Comparison of ENCODE assay signal across 10 cellular contexts in genomic region chr6:44255848-44256247, GRCh38. TPM values are rescaled to one million over a fixed set of nuclear protein-coding genes. Genes with fewer than 3 reads are reported as not detected.
DNase-seq lines count a peak whose midpoint lies in the region; ATAC-seq and TF ChIP-seq lines count a peak whose summit lies in the region.
"Had no signal": no experiment of that assay in that cellular context is flagged by ENCODE, and none has a peak within 500 bp of the region (broad histone marks: within the 10 kb centered on the region; RNA-seq: fewer than 3 reads in every experiment).

No MANE protein-coding gene starts in this region.

- H3K9me1 ChIP-seq in IMR-90 (ENCODE audit: insufficient read depth, low read length) = peaks cover 6% of the 10 kb centered on the region; the same call in 1 of the 2 replicates

- intact Hi-C loops in IMR-90 (cut with micrococcal nuclease) = no loop called here

- H3K27me3 ChIP-seq in IMR-90 (ENCODE audit: control insufficient read depth, insufficient read depth, low read length) (no peaks in the 10 kb centered on the region), mesenchymal stem cell (ENCODE audit: control insufficient read depth in 1 of 2, insufficient read depth in 1 of 2, low read length in 2 of 2) (no peaks in the 10 kb centered on the region)

- H3K36me3 ChIP-seq in IMR-90 (ENCODE audit: control insufficient read depth, insufficient read depth, low read length) (peaks cover 51% of the 10 kb centered on the region), mesenchymal stem cell (ENCODE audit: control insufficient read depth in 1 of 2, insufficient read depth in 2 of 2, low read depth in 1 of 2, low read length in 2 of 2) (peaks cover 56 to 71% of the 10 kb centered on the region in 2 experiments)

- H2BK5ac ChIP-seq in IMR-90 (ENCODE audit: low read depth, low read length, poor library complexity, severe bottlenecking) (no peak overlapping the region), mesenchymal stem cell (ENCODE audit: low read depth, low read length, poor library complexity, severe bottlenecking) (no peak overlapping the region)

- no peak overlapping the region for H3K4ac ChIP-seq in IMR-90 (ENCODE audit: low read depth, low read length)
- no peak overlapping the region for H3K4ac ChIP-seq in mesenchymal stem cell (ENCODE audit: low read depth in 1 of 2, low read length in 2 of 2)

- H2AK9ac ChIP-seq in IMR-90 (replicated peaks; ENCODE audit: low read depth, low read length, poor library complexity) = peak overlapping the region; percentile 98

- no TSS peak for BruUV-seq in IMR-90 (replicated peaks; lab: Mats Ljungman, UMichigan)

- POLR2A ChIA-PET in AG04449 (lab: Yijun Ruan, JAX) (interaction anchor here (3.4 kb wide), 1 partner anchor 9 kb away, joined by 109 read pairs; the partner anchor contains the start of gene HSP90AB1), IMR-90 (lab: Charles Lee; ENCODE audit: unreplicated experiment) (interaction anchor here (2.0 kb wide), 1 partner anchor 9 kb away, joined by 27 read pairs; the partner anchor contains the start of gene HSP90AB1)

- TF ChIP-seq CTCF in AG04449 (IDR thresholded peaks at IDR 0.05; ENCODE audit: insufficient read depth, low read length, missing control alignments) (no peak), IMR-90 (conservative IDR thresholded peaks at IDR 0.05; ENCODE audit: low read depth, low read length) (no peak), astrocyte of the cerebellum (IDR thresholded peaks at IDR 0.05; ENCODE audit: low read depth, low read length, missing control alignments) (no peak)

- H3K56ac ChIP-seq in IMR-90 (ENCODE audit: extremely low read depth, insufficient read depth, low read length) = no peak overlapping the region

- H4K20me1 ChIP-seq in IMR-90 (ENCODE audit: insufficient read depth, low read length) = peaks cover 58% of the 10 kb centered on the region

- H3K27ac ChIP-seq in IMR-90 (ENCODE audit: insufficient read depth, low read length) (peak overlapping the region; percentile 94; the same call in 1 of the 2 replicates), mesenchymal stem cell (ENCODE audit: low read length, poor library complexity, severe bottlenecking) (peak overlapping the region; percentile 19)

- H3K79me1 ChIP-seq in IMR-90 (ENCODE audit: low read depth in 1 of 2, low read length in 2 of 2) (peaks cover 14 to 61% of the 10 kb centered on the region in 2 experiments), mesenchymal stem cell (replicated peaks; ENCODE audit: low read length, poor library complexity, severe bottlenecking) (peaks cover 12% of the 10 kb centered on the region)

- H3K23ac ChIP-seq in IMR-90 (ENCODE audit: low read depth, low read length) (peak overlapping the region; percentile 24; the same call in 1 of the 2 replicates), mesenchymal stem cell (ENCODE audit: low read length in 2 of 2) (no peak overlapping the region)

- TF ChIP-seq POLR2A in IMR-90 (IDR thresholded peaks at IDR 0.05; ENCODE audit: low read depth, low read length) = no peak

- CTCF ChIA-PET in AG04449 (lab: Yijun Ruan, JAX) (interaction anchor here (0.8 to 7.4 kb wide), 12 partner anchors 9 to 158 kb away, joined by 3 to 73 read pairs (median 7); partner anchors contain the start of genes CAPN11, HSP90AB1 and TMEM151B), IMR-90 (lab: Yijun Ruan, JAX) (interaction anchor here (0.9 to 1.6 kb wide), 4 partner anchors 10 to 83 kb away, joined by 3 to 6 read pairs (median 4); no protein-coding TSS in a partner anchor)

- ATAC-seq in IMR-90 (ENCODE audit: low read depth) = no peak
- ATAC-seq: Right ventricle myocardium inferior had no signal

- H3K4me2 ChIP-seq in IMR-90 (ENCODE audit: low read depth, low read length) (peak overlapping the region; percentile 99), mesenchymal stem cell (ENCODE audit: low read length, poor library complexity, severe bottlenecking) (peak overlapping the region; percentile 56)

- H2BK15ac ChIP-seq in IMR-90 (ENCODE audit: low read depth, low read length) (no peak overlapping the region), mesenchymal stem cell (ENCODE audit: low read depth, poor library complexity, severe bottlenecking) (no peak overlapping the region)

- in situ Hi-C loops in IMR-90 (cut with MboI; ENCODE audit: low sequenced_read_pairs) = no loop called here
- in situ Hi-C loops in astrocyte of the cerebellum (cut with HindIII; ENCODE audit: low sequenced_read_pairs) = loop anchor here (5.0 kb wide), 1 partner anchor 51 kb away; no protein-coding TSS in a partner anchor

- H4K5ac ChIP-seq in IMR-90 (ENCODE audit: low read depth, low read length) = no peak overlapping the region

- H3K4me1 ChIP-seq in IMR-90 (ENCODE audit: control insufficient read depth, insufficient read depth, low read length) (peaks cover 8% of the 10 kb centered on the region), mesenchymal stem cell (ENCODE audit: control insufficient read depth, insufficient read depth, low read depth, low read length) (peaks cover 19% of the 10 kb centered on the region)

- H2AK5ac ChIP-seq in IMR-90 (ENCODE audit: low read depth, low read length) = no peak overlapping the region
- H2AK5ac ChIP-seq in mesenchymal stem cell (ENCODE audit: low read length, severe bottlenecking) = no peak overlapping the region

- H2AFZ ChIP-seq in IMR-90 (replicated peaks; ENCODE audit: low read length, poor library complexity) (no peak overlapping the region), mesenchymal stem cell (ENCODE audit: low read depth, low read length) (no peak overlapping the region)

- WGBS in IMR-90 (ENCODE audit: extremely low coverage in 2 of 2, insufficient read length in 1 of 2), 2 experiments = no CpG with 5 or more reads among the region's 2 CpGs
- 75% methylated on average over 1 of the region's 2 CpGs for WGBS in mesenchymal stem cell

- H4K8ac ChIP-seq in IMR-90 (ENCODE audit: low read depth in 2 of 2, low read length in 2 of 2) (no peak overlapping the region), mesenchymal stem cell (ENCODE audit: low read length) (no peak overlapping the region)

- H3K18ac ChIP-seq in IMR-90 (ENCODE audit: low read depth, low read length) (no peak overlapping the region), mesenchymal stem cell (ENCODE audit: low read depth in 1 of 2, low read length in 2 of 2) (no peak overlapping the region)

- H3K9ac ChIP-seq in IMR-90 (ENCODE audit: low read depth, low read length) (peak overlapping the region; percentile 73), mesenchymal stem cell (ENCODE audit: low read length) (peak overlapping the region; percentile 95)

- dilution Hi-C loops in IMR-90 (cut with HindIII; ENCODE audit: low sequenced_read_pairs, unreplicated experiment) = no loop called here

- H4K91ac ChIP-seq in IMR-90 (ENCODE audit: insufficient read depth, low read depth, low read length) (no peak overlapping the region), mesenchymal stem cell (ENCODE audit: low read length) (no peak overlapping the region)

- no peak for TF ChIP-seq RAD21 in IMR-90 (IDR thresholded peaks at IDR 0.05; ENCODE audit: low read length)

- DNase-seq in AG04449 (ENCODE audit: low read depth, low spot score) (no peak), IMR-90 (no peak), astrocyte of the cerebellum (ENCODE audit: low read depth) (no peak), mesenchymal stem cell (no peak), CD1c-positive myeloid dendritic cell (ENCODE audit: extremely low spot score) (no peak), A172 (ENCODE audit: low spot score) (no peak), T1000 (lab: John Stamatoyannopoulos, UW) (no peak), RPMI8226 (no peak)

- no peak overlapping the region for H2BK12ac ChIP-seq in mesenchymal stem cell (ENCODE audit: low read length in 2 of 2)

- H2BK120ac ChIP-seq in IMR-90 (ENCODE audit: low read depth, low read length) (no peak overlapping the region), mesenchymal stem cell (ENCODE audit: low read depth, low read length) (no peak overlapping the region)

- H3K14ac ChIP-seq in IMR-90 (replicated peaks; ENCODE audit: low read depth, low read length) = no peak overlapping the region
- no peak overlapping the region for H3K14ac ChIP-seq in mesenchymal stem cell (ENCODE audit: low read length in 2 of 2)

- H3K4me3 ChIP-seq in AG04449 (ENCODE audit: low read depth, low read length) (peak overlapping the region; percentile 88), IMR-90 (ENCODE audit: insufficient read depth, low read depth, low read length) (peak overlapping the region; percentile 94), astrocyte of the cerebellum (ENCODE audit: low read depth, low read length) (peak overlapping the region; percentile 94), mesenchymal stem cell (ENCODE audit: insufficient read depth in 1 of 2, low read depth in 1 of 2, low read length in 2 of 2) (peak overlapping the region in 1 of 2 experiments; percentile 81)

- H3K9me3 ChIP-seq in IMR-90 (ENCODE audit: control insufficient read depth, insufficient read depth, low read length) (no peaks in the 10 kb centered on the region), mesenchymal stem cell (ENCODE audit: control insufficient read depth, low read length) (no peaks in the 10 kb centered on the region)

- H2BK20ac ChIP-seq in IMR-90 (ENCODE audit: low read depth, low read length) = no peak overlapping the region

RNA-seq across cellular contexts. Expression of gene SLC35B2, which starts 1.5 kb away (rescaled TPM):
- 41.7 and 51.4 TPM in 2 replicates for total RNA-seq in IMR-90 (2012; rRNA removed)
- polyA plus RNA-seq in IMR-90 (2012; rRNA removed) = 89.9 and 94.8 TPM in 2 replicates
- 91.0 and 123 TPM in 2 replicates for polyA plus RNA-seq in IMR-90 (2012; cell fraction: cytosol; rRNA removed)
- polyA plus RNA-seq in IMR-90 (2012; cell fraction: nucleus; rRNA removed; ENCODE audit: low replicate concordance) = 64.5 and 76.3 TPM in 2 replicates
- polyA plus RNA-seq in mesenchymal stem cell (2013, experiment 1 of 2) = 80.8 TPM
- 81.8 TPM for polyA plus RNA-seq in mesenchymal stem cell (2013, experiment 2 of 2)
- total RNA-seq in A172 (2014; rRNA removed; shearing (Covaris generic)) = 112 and 137 TPM in 2 replicates

RNA-seq across cellular contexts. Expression of gene HSP90AB1, which starts 8.9 kb away (rescaled TPM):
- 1,307 and 1,440 TPM in 2 replicates for total RNA-seq in IMR-90 (2012; rRNA removed)
- 771 and 887 TPM in 2 replicates for polyA plus RNA-seq in IMR-90 (2012; rRNA removed)
- 246 and 656 TPM in 2 replicates for polyA plus RNA-seq in IMR-90 (2012; cell fraction: cytosol; rRNA removed)
- polyA plus RNA-seq in IMR-90 (2012; cell fraction: nucleus; rRNA removed; ENCODE audit: low replicate concordance) = 158 and 414 TPM in 2 replicates
- 545 TPM for polyA plus RNA-seq in mesenchymal stem cell (2013, experiment 1 of 2)
- 525 TPM for polyA plus RNA-seq in mesenchymal stem cell (2013, experiment 2 of 2)
- total RNA-seq in A172 (2014; rRNA removed; shearing (Covaris generic)) = 2,477 and 2,544 TPM in 2 replicates

RNA-seq across cellular contexts. Expression of gene NFKBIE, which starts 9.5 kb away (rescaled TPM):
- 7.5 and 7.9 TPM in 2 replicates for total RNA-seq in IMR-90 (2012; rRNA removed)
- polyA plus RNA-seq in IMR-90 (2012; rRNA removed) = 13.0 and 16.7 TPM in 2 replicates
- 17.6 and 22.6 TPM in 2 replicates for polyA plus RNA-seq in IMR-90 (2012; cell fraction: cytosol; rRNA removed)
- polyA plus RNA-seq in IMR-90 (2012; cell fraction: nucleus; rRNA removed; ENCODE audit: low replicate concordance) = 14.5 and 23.0 TPM in 2 replicates
- 4.9 TPM for polyA plus RNA-seq in mesenchymal stem cell (2013, experiment 1 of 2)
- polyA plus RNA-seq in mesenchymal stem cell (2013, experiment 2 of 2) = 4.8 TPM
- total RNA-seq in A172 (2014; rRNA removed; shearing (Covaris generic)) = 22.4 and 33.4 TPM in 2 replicates

RNA-seq across cellular contexts. Expression of gene TMEM151B, which starts 14.4 kb away (rescaled TPM):
- not detected in 2 replicates for total RNA-seq in IMR-90 (2012; rRNA removed)
- polyA plus RNA-seq in IMR-90 (2012; rRNA removed) = not detected in 2 replicates
- polyA plus RNA-seq in IMR-90 (2012; cell fraction: cytosol; rRNA removed) = 0.01 TPM in 1 of 2 replicates, not detected in the other
- polyA plus RNA-seq in IMR-90 (2012; cell fraction: nucleus; rRNA removed; ENCODE audit: low replicate concordance) = 0.06 and 0.15 TPM in 2 replicates
- polyA plus RNA-seq in mesenchymal stem cell (2013, experiment 1 of 2) = not detected
- not detected for polyA plus RNA-seq in mesenchymal stem cell (2013, experiment 2 of 2)
- 0.96 and 1.3 TPM in 2 replicates for total RNA-seq in A172 (2014; rRNA removed; shearing (Covaris generic))
- total RNA-seq: myocyte, Right ventricle myocardium inferior had no signal

RNA-seq across cellular contexts. Expression of gene SLC29A1, which starts 32.5 kb away (rescaled TPM):
- 4.1 and 4.7 TPM in 2 replicates for total RNA-seq in IMR-90 (2012; rRNA removed)
- polyA plus RNA-seq in IMR-90 (2012; rRNA removed) = 22.1 and 23.2 TPM in 2 replicates
- polyA plus RNA-seq in IMR-90 (2012; cell fraction: cytosol; rRNA removed) = 20.7 and 23.2 TPM in 2 replicates
- 33.9 and 57.0 TPM in 2 replicates for polyA plus RNA-seq in IMR-90 (2012; cell fraction: nucleus; rRNA removed; ENCODE audit: low replicate concordance)
- polyA plus RNA-seq in mesenchymal stem cell (2013, experiment 1 of 2) = 31.6 TPM
- polyA plus RNA-seq in mesenchymal stem cell (2013, experiment 2 of 2) = 29.2 TPM
- total RNA-seq in A172 (2014; rRNA removed; shearing (Covaris generic)) = 24.7 and 26.2 TPM in 2 replicates
